Comparison of ENCODE assay signal across 1 cellular context in genomic region chr7:99325597-99326407, GRCh38.
A peak's percentile ranks its signal among the peaks of the same experiment; 100 is the strongest.
TF ChIP-seq lines count a peak whose summit lies in the region.

Gene ARPC1A, plus strand, starts transcription at chr7:99325898. Its CDS starts 7,456 bp downstream, at chr7:99333354.

TF ChIP-seq in HepG2, 621 proteins besides CTCF, POLR2A, EP300 and RAD21 (continued from another document and continues in another):
- TF ChIP-seq ZNF75D (CRISPR knock-in tag; IDR thresholded peaks at IDR 0.05; ENCODE audit: borderline replicate concordance) = 0 out of 2 replicates have a peak, but pooled peaks have one; percentile 21
- peak; percentile 19; the same call in 1 of the 2 replicates for TF ChIP-seq ZSCAN21 (CRISPR knock-in tag; IDR thresholded peaks at IDR 0.05; ENCODE audit: borderline replicate concordance)
- TF ChIP-seq CAMTA2 (CRISPR knock-in tag; IDR thresholded peaks at IDR 0.05; ENCODE audit: borderline replicate concordance) = no peak
- no peak; the same call in 1 of the 2 replicates for TF ChIP-seq SOX5 (CRISPR knock-in tag; IDR thresholded peaks at IDR 0.05; ENCODE audit: borderline replicate concordance)
- no peak for TF ChIP-seq ZHX2 (IDR thresholded peaks at IDR 0.05; ENCODE audit: low read depth)
- TF ChIP-seq ZHX2 (CRISPR knock-in tag; IDR thresholded peaks at IDR 0.05; ENCODE audit: borderline replicate concordance) = peak; percentile 89; the same call in 1 of the 2 replicates
- peak; percentile 56; the same call in 1 of the 2 replicates for TF ChIP-seq ZNF333 (CRISPR knock-in tag; IDR thresholded peaks at IDR 0.05; ENCODE audit: borderline replicate concordance)
- TF ChIP-seq ZNF414 (CRISPR knock-in tag; IDR thresholded peaks at IDR 0.05) = peak; percentile 94
- TF ChIP-seq MAFF (IDR thresholded peaks at IDR 0.05; ENCODE audit: low read depth, low read length) = no peak
- no peak for TF ChIP-seq TCF12 (IDR thresholded peaks at IDR 0.05)
- no peak for TF ChIP-seq TCF12 (CRISPR knock-in tag; IDR thresholded peaks at IDR 0.05)
- TF ChIP-seq ZNF550 (CRISPR knock-in tag; IDR thresholded peaks at IDR 0.05; ENCODE audit: borderline replicate concordance) = no peak
- no peak for TF ChIP-seq ZNF512B (CRISPR knock-in tag; IDR thresholded peaks at IDR 0.05; ENCODE audit: borderline replicate concordance)
- no peak for TF ChIP-seq ZNF354B (CRISPR knock-in tag; IDR thresholded peaks at IDR 0.05)
- no peak for TF ChIP-seq CEBPZ (IDR thresholded peaks at IDR 0.05; ENCODE audit: low read length)
- TF ChIP-seq SP140L (CRISPR knock-in tag; IDR thresholded peaks at IDR 0.05; ENCODE audit: borderline replicate concordance) = no peak
- TF ChIP-seq ZNF639 (CRISPR knock-in tag; conservative IDR thresholded peaks at IDR 0.05) = peak; percentile 89
- peak; percentile 73; the same call in 1 of the 2 replicates for TF ChIP-seq RXRA (CRISPR knock-in tag; IDR thresholded peaks at IDR 0.05)
- TF ChIP-seq ZNF460 (CRISPR knock-in tag; IDR thresholded peaks at IDR 0.05; ENCODE audit: borderline replicate concordance) = no peak; the same call in 1 of the 2 replicates
- 0 out of 2 replicates have a peak, but pooled peaks have one; percentile 20 for TF ChIP-seq ZNF878 (CRISPR knock-in tag; IDR thresholded peaks at IDR 0.05)
- 0 out of 2 replicates have a peak, but pooled peaks have one; percentile 12 for TF ChIP-seq DNMT3B (CRISPR knock-in tag; conservative IDR thresholded peaks at IDR 0.05)
- no peak for TF ChIP-seq ZNF101 (CRISPR knock-in tag; IDR thresholded peaks at IDR 0.05; ENCODE audit: borderline replicate concordance, low read depth)
- peak; percentile 22; the same call in 1 of the 2 replicates for TF ChIP-seq PHF21A (CRISPR knock-in tag; IDR thresholded peaks at IDR 0.05)
- TF ChIP-seq HMGA1 (CRISPR knock-in tag; conservative IDR thresholded peaks at IDR 0.05) = no peak
- TF ChIP-seq FOXM1 (CRISPR knock-in tag; IDR thresholded peaks at IDR 0.05) = no peak
- TF ChIP-seq POLR2G (IDR thresholded peaks at IDR 0.05; ENCODE audit: low read depth, low read length) = peak; percentile 92
- no peak for TF ChIP-seq EZH2 (conservative IDR thresholded peaks at IDR 0.05; ENCODE audit: low read depth, low read length)
- no peak for TF ChIP-seq EHMT2 (IDR thresholded peaks at IDR 0.05; ENCODE audit: borderline replicate concordance, low read depth, low read length)
- TF ChIP-seq ZNF800 (CRISPR knock-in tag; IDR thresholded peaks at IDR 0.05) = peak; percentile 44; the same call in 1 of the 2 replicates
- TF ChIP-seq AGO1 (IDR thresholded peaks at IDR 0.05; ENCODE audit: low read depth, low read length, poor library complexity, severe bottlenecking) = no peak
- TF ChIP-seq ZNF136 (CRISPR knock-in tag; IDR thresholded peaks at IDR 0.05; ENCODE audit: low read depth) = no peak; the same call in 1 of the 2 replicates
- TF ChIP-seq PTBP1 (IDR thresholded peaks at IDR 0.05; ENCODE audit: low read depth, low read length, poor library complexity, severe bottlenecking) = no peak
- peak; percentile 99 for TF ChIP-seq KMT2A (CRISPR knock-in tag; IDR thresholded peaks at IDR 0.05)
- TF ChIP-seq RARA (CRISPR knock-in tag; IDR thresholded peaks at IDR 0.05) = 0 out of 2 replicates have a peak, but pooled peaks have one; percentile 15
- TF ChIP-seq SNAPC5 (CRISPR knock-in tag; IDR thresholded peaks at IDR 0.05; ENCODE audit: borderline replicate concordance) = no peak; the same call in 1 of the 2 replicates
- no peak for TF ChIP-seq PCBP2 (optimal IDR thresholded peaks at IDR 0.05; ENCODE audit: low read depth, low read length, poor library complexity, severe bottlenecking)
- no peak for TF ChIP-seq ZNF30 (CRISPR knock-in tag; IDR thresholded peaks at IDR 0.05)
- TF ChIP-seq ZFY (CRISPR knock-in tag; IDR thresholded peaks at IDR 0.05) = peak; percentile 97
- peak; percentile 63; the same call in 1 of the 2 replicates for TF ChIP-seq ZNF768 (CRISPR knock-in tag; IDR thresholded peaks at IDR 0.05)
- TF ChIP-seq HOXA5 (CRISPR knock-in tag; IDR thresholded peaks at IDR 0.05) = peak; percentile 88
- no peak for TF ChIP-seq ZNF644 (CRISPR knock-in tag; IDR thresholded peaks at IDR 0.05; ENCODE audit: low read depth)
- peak; percentile 72 for TF ChIP-seq ZBTB14 (CRISPR knock-in tag; IDR thresholded peaks at IDR 0.05)
- TF ChIP-seq DBP (CRISPR knock-in tag; IDR thresholded peaks at IDR 0.05; ENCODE audit: not compliant biosample characterization) = peak; percentile 92
- peak; percentile 95 for TF ChIP-seq BRD4 (CRISPR knock-in tag; IDR thresholded peaks at IDR 0.05)
- TF ChIP-seq ARNTL (CRISPR knock-in tag; IDR thresholded peaks at IDR 0.05) = no peak
- no peak for TF ChIP-seq ZFYVE20 (CRISPR knock-in tag; IDR thresholded peaks at IDR 0.05; ENCODE audit: borderline replicate concordance, low read depth)
- no peak for TF ChIP-seq NPAS2 (CRISPR knock-in tag; IDR thresholded peaks at IDR 0.05; ENCODE audit: borderline replicate concordance)
- peak; percentile 90 for TF ChIP-seq ZNF274 (CRISPR knock-in tag; IDR thresholded peaks at IDR 0.05)
